ENCODE assay signal across 1 cellular context in genomic region chr2:27493948-27494283, GRCh38.
TF ChIP-seq lines count a peak whose summit lies in the region.

No MANE protein-coding gene starts in this region.

TF ChIP-seq in GM23338, 12 proteins besides CTCF, POLR2A, EP300 and RAD21:
- TF ChIP-seq ZNF462 (CRISPR knock-in tag; IDR thresholded peaks at IDR 0.05) = no peak
- no peak for TF ChIP-seq ZNF114 (CRISPR knock-in tag; IDR thresholded peaks at IDR 0.05)
- TF ChIP-seq, protein P1, sequence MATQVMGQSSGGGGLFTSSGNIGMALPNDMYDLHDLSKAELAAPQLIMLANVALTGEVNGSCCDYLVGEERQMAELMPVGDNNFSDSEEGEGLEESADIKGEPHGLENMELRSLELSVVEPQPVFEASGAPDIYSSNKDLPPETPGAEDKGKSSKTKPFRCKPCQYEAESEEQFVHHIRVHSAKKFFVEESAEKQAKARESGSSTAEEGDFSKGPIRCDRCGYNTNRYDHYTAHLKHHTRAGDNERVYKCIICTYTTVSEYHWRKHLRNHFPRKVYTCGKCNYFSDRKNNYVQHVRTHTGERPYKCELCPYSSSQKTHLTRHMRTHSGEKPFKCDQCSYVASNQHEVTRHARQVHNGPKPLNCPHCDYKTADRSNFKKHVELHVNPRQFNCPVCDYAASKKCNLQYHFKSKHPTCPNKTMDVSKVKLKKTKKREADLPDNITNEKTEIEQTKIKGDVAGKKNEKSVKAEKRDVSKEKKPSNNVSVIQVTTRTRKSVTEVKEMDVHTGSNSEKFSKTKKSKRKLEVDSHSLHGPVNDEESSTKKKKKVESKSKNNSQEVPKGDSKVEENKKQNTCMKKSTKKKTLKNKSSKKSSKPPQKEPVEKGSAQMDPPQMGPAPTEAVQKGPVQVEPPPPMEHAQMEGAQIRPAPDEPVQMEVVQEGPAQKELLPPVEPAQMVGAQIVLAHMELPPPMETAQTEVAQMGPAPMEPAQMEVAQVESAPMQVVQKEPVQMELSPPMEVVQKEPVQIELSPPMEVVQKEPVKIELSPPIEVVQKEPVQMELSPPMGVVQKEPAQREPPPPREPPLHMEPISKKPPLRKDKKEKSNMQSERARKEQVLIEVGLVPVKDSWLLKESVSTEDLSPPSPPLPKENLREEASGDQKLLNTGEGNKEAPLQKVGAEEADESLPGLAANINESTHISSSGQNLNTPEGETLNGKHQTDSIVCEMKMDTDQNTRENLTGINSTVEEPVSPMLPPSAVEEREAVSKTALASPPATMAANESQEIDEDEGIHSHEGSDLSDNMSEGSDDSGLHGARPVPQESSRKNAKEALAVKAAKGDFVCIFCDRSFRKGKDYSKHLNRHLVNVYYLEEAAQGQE (IDR thresholded peaks at IDR 0.05; ENCODE audit: unreplicated experiment) = no peak
- TF ChIP-seq POLR2AphosphoS5 (IDR thresholded peaks at IDR 0.05; ENCODE audit: low read depth) = no peak
- TF ChIP-seq EZH2phosphoT487 (IDR thresholded peaks at IDR 0.05; ENCODE audit: unreplicated experiment) = no peak
- TF ChIP-seq, protein P2, sequence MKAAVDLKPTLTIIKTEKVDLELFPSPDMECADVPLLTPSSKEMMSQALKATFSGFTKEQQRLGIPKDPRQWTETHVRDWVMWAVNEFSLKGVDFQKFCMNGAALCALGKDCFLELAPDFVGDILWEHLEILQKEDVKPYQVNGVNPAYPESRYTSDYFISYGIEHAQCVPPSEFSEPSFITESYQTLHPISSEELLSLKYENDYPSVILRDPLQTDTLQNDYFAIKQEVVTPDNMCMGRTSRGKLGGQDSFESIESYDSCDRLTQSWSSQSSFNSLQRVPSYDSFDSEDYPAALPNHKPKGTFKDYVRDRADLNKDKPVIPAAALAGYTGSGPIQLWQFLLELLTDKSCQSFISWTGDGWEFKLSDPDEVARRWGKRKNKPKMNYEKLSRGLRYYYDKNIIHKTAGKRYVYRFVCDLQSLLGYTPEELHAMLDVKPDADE (IDR thresholded peaks at IDR 0.05) = no peak
- TF ChIP-seq CREB1 (CRISPR knock-in tag; IDR thresholded peaks at IDR 0.05; ENCODE audit: low read depth) = no peak
- no peak for TF ChIP-seq EZH2 (IDR thresholded peaks at IDR 0.05; ENCODE audit: low read depth, unreplicated experiment)
- no peak for TF ChIP-seq JUNB (IDR thresholded peaks at IDR 0.05; ENCODE audit: unreplicated experiment)
- TF ChIP-seq ZNF331 (CRISPR knock-in tag; IDR thresholded peaks at IDR 0.05; ENCODE audit: low read depth) = no peak
- TF ChIP-seq NANOG (IDR thresholded peaks at IDR 0.05; ENCODE audit: borderline replicate concordance) = no peak
- TF ChIP-seq STAT1 (IDR thresholded peaks at IDR 0.05; ENCODE audit: unreplicated experiment) = no peak
